Comparison of ENCODE assay signal across 8 cellular contexts in the genomic region with DNA sequence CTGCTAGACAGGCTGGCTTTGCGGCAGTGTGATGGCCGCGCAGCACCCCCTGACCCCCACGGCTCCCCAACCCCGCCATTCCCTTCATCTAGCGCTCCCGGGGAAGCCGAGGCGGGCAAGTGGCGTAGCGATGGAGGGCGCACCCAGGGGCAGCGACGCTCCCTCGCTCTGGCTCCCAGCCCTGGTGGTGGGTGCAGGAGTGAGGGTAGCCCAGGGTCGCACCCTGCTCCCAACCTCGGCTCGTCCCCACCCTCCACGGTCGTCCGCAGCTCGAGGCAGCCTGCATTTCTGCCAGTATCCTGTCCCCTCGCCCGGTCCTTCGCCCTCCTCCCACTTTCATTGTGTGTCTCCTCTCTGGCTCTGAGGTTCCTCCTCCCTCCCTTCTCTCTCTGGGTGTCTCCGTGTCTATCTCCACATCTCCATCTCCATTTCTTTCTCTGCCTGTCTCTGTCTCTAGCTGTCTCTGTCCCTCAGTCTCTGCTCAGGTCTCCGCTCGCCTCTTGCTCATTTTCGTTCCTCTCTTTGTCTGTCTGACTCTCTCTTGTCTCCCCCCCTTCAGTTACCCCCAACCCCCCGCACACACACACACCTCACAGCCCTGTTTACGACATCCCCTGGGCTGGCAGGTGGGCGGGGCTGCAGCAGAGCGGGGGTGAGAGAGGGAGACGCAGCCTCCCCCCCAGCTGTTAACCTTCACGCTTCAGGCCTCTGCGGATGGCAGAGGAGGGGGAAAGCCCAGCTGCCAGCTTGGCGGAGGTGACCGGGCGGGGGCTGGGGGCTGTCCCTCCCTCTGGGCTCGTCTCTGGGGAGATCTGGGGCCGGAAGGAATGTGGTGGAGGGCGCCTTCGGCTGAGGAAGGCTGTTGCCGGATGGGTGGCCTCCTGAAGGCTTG. TPM values are rescaled to one million over a fixed set of nuclear protein-coding genes. Genes with fewer than 3 reads are reported as not detected.
DNase-seq lines count a peak whose midpoint lies in the region; ATAC-seq lines count a peak whose summit lies in the region.

No MANE protein-coding gene starts in this region.

- H2AFZ ChIP-seq in ACC112 (ENCODE audit: low read length, unreplicated experiment), result peak overlapping the region; percentile 53

- H3K4me3 ChIP-seq in ACC112 (ENCODE audit: low read depth, low read length), result peak overlapping the region; percentile 76
- peak overlapping the region; percentile 60 to 65 for H3K4me3 ChIP-seq in duodenal mucosa (ENCODE audit: low read depth in 1 of 2, low read length in 2 of 2)

- H3K4me1 ChIP-seq in ACC112 (ENCODE audit: control insufficient read depth, insufficient read depth, low read length, unreplicated experiment) (peaks cover 33% of the 10 kb centered on the region), duodenal mucosa (ENCODE audit: control insufficient read depth in 1 of 2, insufficient read depth in 2 of 2, low read length in 2 of 2) (peaks cover 22 to 28% of the 10 kb centered on the region in 2 donors)

- ATAC-seq in GM18909 (IDR thresholded peaks at IDR 0.05; ENCODE audit: poor library complexity, unreplicated experiment), result peak; percentile 46
- peak; percentile 22 for ATAC-seq in HG03565 (IDR thresholded peaks at IDR 0.05; ENCODE audit: unreplicated experiment)

- peaks cover 29% of the 10 kb centered on the region for H3K4me1 Mint-ChIP-seq in activated CD4-positive, alpha-beta T cell treated with anti-CD3 and anti-CD28 coated beads, Interleukin-2, amount 10 ng/mL, durations not matched to agents 24 days and 14 days

- peak overlapping the region; percentile 26 to 43 for H3K9ac ChIP-seq in duodenal mucosa (ENCODE audit: low read depth in 1 of 2, low read length in 2 of 2)

- H3K79me2 ChIP-seq in ACC112 (ENCODE audit: control insufficient read depth, insufficient read depth, low read length, unreplicated experiment), result no peaks in the 10 kb centered on the region

- no peaks in the 10 kb centered on the region for H3K36me3 ChIP-seq in ACC112 (ENCODE audit: insufficient read depth, low read length)
- no peaks in the 10 kb centered on the region for H3K36me3 ChIP-seq in duodenal mucosa (ENCODE audit: control insufficient read depth in 1 of 2, insufficient read depth in 2 of 2, low read length in 2 of 2)

- H3K27me3 ChIP-seq in ACC112 (ENCODE audit: insufficient read depth, low read length) (no peaks in the 10 kb centered on the region), duodenal mucosa (ENCODE audit: control insufficient read depth in 1 of 2, insufficient read depth in 2 of 2, low read length in 2 of 2) (peaks cover 24 to 43% of the 10 kb centered on the region in 2 donors)

- peak; percentile 82 for DNase-seq in activated CD4-positive, alpha-beta T cell treated with anti-CD3 and anti-CD28 coated beads, Interleukin-2, amount 10 ng/mL, durations not matched to agents 24 days and 14 days
- DNase-seq in myocyte (ENCODE audit: low read depth) (peak; percentile 33), putamen (ENCODE audit: low spot score) (no peak)
- peak; percentile 23 to 60 (median 52) for DNase-seq in stimulated activated naive CD4-positive, alpha-beta T cell (lab: John Stamatoyannopoulos, UW)

- peaks cover 43% of the 10 kb centered on the region for H3K27me3 Mint-ChIP-seq in activated CD4-positive, alpha-beta T cell treated with anti-CD3 and anti-CD28 coated beads, Interleukin-2, amount 10 ng/mL, durations not matched to agents 24 days and 14 days

- peak overlapping the region; percentile 82 for H3K4me3 Mint-ChIP-seq in activated CD4-positive, alpha-beta T cell treated with anti-CD3 and anti-CD28 coated beads, Interleukin-2, amount 10 ng/mL, durations not matched to agents 24 days and 14 days

- intact Hi-C loops in activated CD4-positive, alpha-beta T cell treated with anti-CD3 and anti-CD28 coated beads, Interleukin-2, amount 10 ng/mL, durations not matched to agents 24 days and 14 days (cut with micrococcal nuclease), result loop anchor here (1.0 to 10.0 kb wide), 5 partner anchors 18 to 368 kb away; a partner anchor contains a TSS

- H3K27ac ChIP-seq in ACC112 (ENCODE audit: low read depth, low read length), result peak overlapping the region; percentile 83
- no peak overlapping the region for H3K27ac ChIP-seq in duodenal mucosa (ENCODE audit: low read depth, low read length)

- H3K27ac Mint-ChIP-seq in activated CD4-positive, alpha-beta T cell treated with anti-CD3 and anti-CD28 coated beads, Interleukin-2, amount 10 ng/mL, durations not matched to agents 24 days and 14 days, result peak overlapping the region; percentile 78

- no peaks in the 10 kb centered on the region for H3K36me3 Mint-ChIP-seq in activated CD4-positive, alpha-beta T cell treated with anti-CD3 and anti-CD28 coated beads, Interleukin-2, amount 10 ng/mL, durations not matched to agents 24 days and 14 days (ENCODE audit: low read depth)

- no peaks in the 10 kb centered on the region for H3K9me3 Mint-ChIP-seq in activated CD4-positive, alpha-beta T cell treated with anti-CD3 and anti-CD28 coated beads, Interleukin-2, amount 10 ng/mL, durations not matched to agents 24 days and 14 days

- H3K9me3 ChIP-seq in duodenal mucosa (ENCODE audit: control insufficient read depth in 1 of 2, low read length in 2 of 2), result no peaks in the 10 kb centered on the region

RNA-seq across cellular contexts. Expression of a gene that starts 48.7 kb away (rescaled TPM):
- not detected in 2 replicates for total RNA-seq in activated CD4-positive, alpha-beta T cell treated with anti-CD3 and anti-CD28 coated beads, Interleukin-2, amount 10 ng/mL, durations not matched to agents 24 days and 14 days
- total RNA-seq in myocyte, result 0.05 TPM in 1 of 2 replicates, not detected in the other
- 0.79 TPM for polyA plus RNA-seq in myocyte (2012)
